27 cellular contexts compared by ENCODE assay signal in the genomic region with DNA sequence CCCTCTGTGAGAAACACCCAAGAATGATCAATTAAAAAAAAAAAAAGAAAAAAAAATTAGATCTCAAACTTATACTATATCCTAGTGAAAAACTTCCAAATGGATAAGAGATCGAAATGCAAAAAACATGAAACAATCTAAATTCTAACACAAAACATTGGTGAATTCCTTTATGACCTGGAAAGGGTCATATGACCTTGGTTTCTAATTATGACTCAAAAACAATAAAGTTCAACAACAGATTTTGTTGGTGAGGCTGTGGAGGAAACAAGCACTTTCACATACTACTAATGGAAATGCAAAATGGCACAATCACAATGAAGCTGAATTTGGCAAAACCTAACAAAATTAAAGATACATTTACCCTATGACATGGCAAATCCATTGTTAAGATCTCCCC.
"Had no signal": no experiment of that assay in that cellular context is flagged by ENCODE, and none has a peak within 500 bp of the region (broad histone marks: within the 10 kb centered on the region; RNA-seq: fewer than 3 reads in every experiment).

No MANE protein-coding gene starts in this region.

- H3K36me3 ChIP-seq: thoracic aorta, thyroid gland, uterus had no signal

- ATAC-seq: stimulated activated effector memory CD8-positive, alpha-beta T cell treated with anti-CD3 and anti-CD28 coated beads, Interleukin-12 subunit alpha, Interleukin-12 subunit beta, amount 100 ng/mL, for 72 hours; stimulated activated memory B cell treated with anti-CD40 and anti-IgM and Interleukin-4, amounts not matched to agents 10 μg/mL and 1 μg/mL and 100 μg/mL, for 72 hours; stimulated activated naive B cell treated with anti-CD40 and anti-IgM and Interleukin-4, amounts not matched to agents 10 μg/mL and 1 μg/mL and 100 μg/mL, for 72 hours; stimulated activated naive CD8-positive, alpha-beta T cell treated with anti-CD3 and anti-CD28 coated beads, Interleukin-15, amount 100 ng/mL, for 72 hours; stimulated activated naive CD8-positive, alpha-beta T cell treated with anti-CD3 and anti-CD28 coated beads, Interleukin-15, Interleukin-2, amounts not matched to agents 100 U/mL and 50 U/mL, for 24 hours; upper lobe of right lung had no signal

- H3K27me3 ChIP-seq: stomach, suprapubic skin, testis, thyroid gland, tibial artery, tibial nerve, transverse colon, upper lobe of left lung, upper lobe of right lung, uterus, vagina had no signal

- H3K27ac ChIP-seq: stomach, suprapubic skin, testis, thoracic aorta, thyroid gland, tibial artery, tibial nerve, transverse colon, upper lobe of left lung, upper lobe of right lung, uterus, vagina had no signal

- H3K9me3 ChIP-seq: stomach, suprapubic skin, testis, thoracic aorta, thyroid gland, tibial artery, tibial nerve, transverse colon, upper lobe of left lung, upper lobe of right lung, uterus, vagina had no signal

- FAIRE-seq: urothelium cell line had no signal

- DNase-seq: stimulated activated CD4-positive, alpha-beta T cell treated with anti-CD3 and anti-CD28 coated beads, Interleukin-2, amount 100 ng/mL, for 48 hours; stimulated activated CD4-positive, alpha-beta T cell treated with anti-CD3 and anti-CD28 coated beads, Interleukin-4, amount 100 ng/mL, for 1 hour; stimulated activated CD4-positive, alpha-beta T cell treated with anti-CD3 and anti-CD28 coated beads, Interleukin-4, amount 100 ng/mL, for 24 hours; stimulated activated CD4-positive, alpha-beta T cell treated with anti-CD3 and anti-CD28 coated beads, Interleukin-4, amount 100 ng/mL, for 4 hours; stimulated activated CD8-positive, alpha-beta memory T cell treated with anti-CD3 and anti-CD28 coated beads, Interleukin-4, amount 100 ng/mL, for 48 hours; stimulated activated naive B cell treated with anti-CD40 and anti-IgM and Interleukin-4, amounts not matched to agents 10 μg/mL and 1 μg/mL and 100 μg/mL, for 72 hours; stimulated activated naive CD4-positive, alpha-beta T cell; stimulated activated naive CD4-positive, alpha-beta T cell treated with Interleukin-2 at 50 U/mL for 16 hours; stimulated activated naive CD8-positive, alpha-beta T cell treated with anti-CD3 and anti-CD28 coated beads, Interleukin-15, amount 100 ng/mL, for 72 hours; stimulated activated naive CD8-positive, alpha-beta T cell treated with anti-CD3 and anti-CD28 coated beads, Interleukin-15, Interleukin-2, amounts not matched to agents 100 U/mL and 50 U/mL, for 24 hours; stomach; substantia nigra; testis; tibial artery; transverse colon; trophoblast cell; upper lobe of left lung; upper lobe of right lung; uterus had no signal

- H3K4me1 ChIP-seq: stomach, suprapubic skin, testis, thyroid gland, tibial artery, tibial nerve, transverse colon, upper lobe of left lung, upper lobe of right lung, uterus, vagina had no signal

- H3K4me3 ChIP-seq: stomach, suprapubic skin, testis, thoracic aorta, thyroid gland, tibial artery, tibial nerve, transverse colon, upper lobe of left lung, upper lobe of right lung, uterus, vagina had no signal
